1 cellular context compared by ENCODE assay signal in genomic region chr2:207333599-207334308, GRCh38.
TF ChIP-seq lines count a peak whose summit lies in the region.

No MANE protein-coding gene starts in this region.

TF ChIP-seq in IMR-90, 13 proteins besides CTCF, POLR2A, EP300 and RAD21 (continued from another document):
- TF ChIP-seq ELK1 (IDR thresholded peaks at IDR 0.05; ENCODE audit: borderline replicate concordance, low read depth, low read length), result no peak
- no peak for TF ChIP-seq NFE2L2 (IDR thresholded peaks at IDR 0.05; ENCODE audit: low read depth, low read length)
- TF ChIP-seq CHD1 (IDR thresholded peaks at IDR 0.05; ENCODE audit: low read depth, low read length), result no peak
- no peak for TF ChIP-seq USF2 (IDR thresholded peaks at IDR 0.05; ENCODE audit: low read depth, low read length)
- no peak for TF ChIP-seq BHLHE40 (IDR thresholded peaks at IDR 0.05; ENCODE audit: low read depth, low read length)
